29 cellular contexts compared by ENCODE assay signal in the genomic region with DNA sequence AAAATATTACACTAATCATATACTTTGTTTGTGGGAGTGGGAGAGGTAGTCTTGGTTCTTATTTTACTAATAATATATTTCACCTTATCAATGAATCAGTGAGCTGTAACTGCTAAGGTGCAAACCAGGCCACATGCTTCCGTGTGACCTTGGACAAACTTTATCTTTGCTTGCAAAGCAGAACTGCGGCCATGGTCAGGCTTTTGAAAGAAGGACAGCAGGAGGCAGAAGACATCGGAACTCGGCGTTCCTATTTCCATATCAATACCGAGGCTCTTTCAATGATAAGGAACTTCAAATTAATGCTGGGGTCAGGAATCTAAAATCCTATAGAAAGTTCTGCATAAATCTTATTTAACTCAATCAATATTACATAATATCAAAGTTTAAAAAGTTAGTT.
"Had no signal": no experiment of that assay in that cellular context is flagged by ENCODE, and none has a peak within 500 bp of the region (broad histone marks: within the 10 kb centered on the region; RNA-seq: fewer than 3 reads in every experiment).

No MANE protein-coding gene starts in this region.

- DNase-seq: activated CD4-positive, alpha-beta memory T cell treated with anti-CD3 and anti-CD28 coated beads, Interleukin-2, amount 10 ng/mL, durations not matched to agents 7 days and 5 days; activated CD4-positive, alpha-beta T cell treated with anti-CD3 and anti-CD28 coated beads for 1 hour; activated CD4-positive, alpha-beta T cell treated with anti-CD3 and anti-CD28 coated beads for 4 hours; activated CD4-positive, alpha-beta T cell treated with anti-CD3 and anti-CD28 coated beads, Interleukin-2, amount 10 ng/mL, durations not matched to agents 7 days and 5 days; activated CD4-positive, alpha-beta T cell treated with anti-CD3 and anti-CD28 coated beads, Interleukin-2, amount 50 U/mL, for 4 hours; activated CD8-positive, alpha-beta memory T cell treated with anti-CD3 and anti-CD28 coated beads, Interleukin-2, amount 50 U/mL, for 48 hours; activated effector memory CD4-positive, alpha-beta T cell treated with Interleukin-2 at 50 U/mL for 16 hours; activated gamma-delta T cell treated with Interleukin-2 at 50 U/mL for 16 hours; activated naive CD4-positive, alpha-beta T cell treated with anti-CD3 and anti-CD28 coated beads, Interleukin-2, amount 50 U/mL, for 16 hours; activated naive CD4-positive, alpha-beta T cell treated with Interleukin-2 at 50 U/mL for 16 hours; activated T-cell treated with anti-CD3 and anti-CD28 coated beads for 4 hours; activated T-cell treated with anti-CD3 and anti-CD28 coated beads, Interleukin-2, amount 50 U/mL, for 24 hours; activated T-cell treated with anti-CD3 and anti-CD28 coated beads, Interleukin-2, amount 50 U/mL, for 72 hours; amniotic stem cell; anterior cingulate cortex; brain microvascular endothelial cell; dorsolateral prefrontal cortex; effector memory CD4-positive, alpha-beta T cell; erythroblast; foreskin keratinocyte; gastrocnemius medialis; glutamatergic neuron; heart left ventricle; T-helper 2 cell had no signal

- H3K36me3 Mint-ChIP-seq: activated naive CD8-positive, alpha-beta T cell had no signal

- H3K36me3 ChIP-seq: brain microvascular endothelial cell, esophagus muscularis mucosa, gastrocnemius medialis, heart left ventricle had no signal

- H3K4me1 ChIP-seq: esophagus muscularis mucosa, foreskin keratinocyte, gastrocnemius medialis, heart left ventricle had no signal

- H3K4me3 ChIP-seq: coronary artery, dorsolateral prefrontal cortex, esophagus muscularis mucosa, gastrocnemius medialis, heart left ventricle had no signal

- H3K4me3 Mint-ChIP-seq: activated CD4-positive, alpha-beta memory T cell treated with anti-CD3 and anti-CD28 coated beads, Interleukin-2, amount 10 ng/mL, durations not matched to agents 7 days and 5 days; activated CD4-positive, alpha-beta T cell treated with anti-CD3 and anti-CD28 coated beads, Interleukin-2, amount 10 ng/mL, durations not matched to agents 7 days and 5 days; activated naive CD8-positive, alpha-beta T cell; activated T-cell treated with anti-CD3 and anti-CD28 coated beads, Interleukin-2, amount 50 U/mL, for 24 hours; activated T-cell treated with anti-CD3 and anti-CD28 coated beads, Interleukin-2, amount 50 U/mL, for 72 hours; central memory CD8-positive, alpha-beta T cell; dendritic cell treated with granulocyte-macrophage colony-stimulating factor and Interleukin-4, amounts not matched to agents 40 ng/mL and 50 ng/mL, for 4 days had no signal

- H3K27ac Mint-ChIP-seq: activated CD4-positive, alpha-beta memory T cell treated with anti-CD3 and anti-CD28 coated beads, Interleukin-2, amount 10 ng/mL, durations not matched to agents 7 days and 5 days; activated CD4-positive, alpha-beta T cell treated with anti-CD3 and anti-CD28 coated beads, Interleukin-2, amount 10 ng/mL, durations not matched to agents 7 days and 5 days; activated naive CD8-positive, alpha-beta T cell; activated T-cell treated with anti-CD3 and anti-CD28 coated beads, Interleukin-2, amount 50 U/mL, for 24 hours; activated T-cell treated with anti-CD3 and anti-CD28 coated beads, Interleukin-2, amount 50 U/mL, for 72 hours; dendritic cell treated with granulocyte-macrophage colony-stimulating factor and Interleukin-4, amounts not matched to agents 40 ng/mL and 50 ng/mL, for 4 days had no signal

- H3K9me3 Mint-ChIP-seq: activated CD4-positive, alpha-beta T cell treated with anti-CD3 and anti-CD28 coated beads, Interleukin-2, amount 10 ng/mL, durations not matched to agents 7 days and 5 days; activated T-cell treated with anti-CD3 and anti-CD28 coated beads, Interleukin-2, amount 50 U/mL, for 24 hours; central memory CD8-positive, alpha-beta T cell had no signal

- H3K9me3 ChIP-seq: esophagus muscularis mucosa, gastrocnemius medialis, heart left ventricle had no signal

- ATAC-seq: activated T-cell treated with anti-CD3 and anti-CD28 coated beads, Interleukin-2, amount 50 U/mL, for 72 hours; foreskin keratinocyte; gastrocnemius medialis; heart left ventricle had no signal

- H3K27ac ChIP-seq: brain microvascular endothelial cell, coronary artery, dorsolateral prefrontal cortex, esophagus muscularis mucosa, foreskin keratinocyte, gastrocnemius medialis, heart left ventricle had no signal

- H3K27me3 ChIP-seq: brain microvascular endothelial cell, foreskin keratinocyte, gastrocnemius medialis had no signal

- H3K4me1 Mint-ChIP-seq: activated CD4-positive, alpha-beta memory T cell treated with anti-CD3 and anti-CD28 coated beads, Interleukin-2, amount 10 ng/mL, durations not matched to agents 7 days and 5 days; activated CD4-positive, alpha-beta T cell treated with anti-CD3 and anti-CD28 coated beads, Interleukin-2, amount 10 ng/mL, durations not matched to agents 7 days and 5 days; central memory CD8-positive, alpha-beta T cell had no signal

- H3K27me3 Mint-ChIP-seq: activated CD4-positive, alpha-beta memory T cell treated with anti-CD3 and anti-CD28 coated beads, Interleukin-2, amount 10 ng/mL, durations not matched to agents 7 days and 5 days; central memory CD8-positive, alpha-beta T cell; dendritic cell treated with granulocyte-macrophage colony-stimulating factor and Interleukin-4, amounts not matched to agents 40 ng/mL and 50 ng/mL, for 4 days had no signal
